ENCODE assay signal across 8 cellular contexts in the genomic region with DNA sequence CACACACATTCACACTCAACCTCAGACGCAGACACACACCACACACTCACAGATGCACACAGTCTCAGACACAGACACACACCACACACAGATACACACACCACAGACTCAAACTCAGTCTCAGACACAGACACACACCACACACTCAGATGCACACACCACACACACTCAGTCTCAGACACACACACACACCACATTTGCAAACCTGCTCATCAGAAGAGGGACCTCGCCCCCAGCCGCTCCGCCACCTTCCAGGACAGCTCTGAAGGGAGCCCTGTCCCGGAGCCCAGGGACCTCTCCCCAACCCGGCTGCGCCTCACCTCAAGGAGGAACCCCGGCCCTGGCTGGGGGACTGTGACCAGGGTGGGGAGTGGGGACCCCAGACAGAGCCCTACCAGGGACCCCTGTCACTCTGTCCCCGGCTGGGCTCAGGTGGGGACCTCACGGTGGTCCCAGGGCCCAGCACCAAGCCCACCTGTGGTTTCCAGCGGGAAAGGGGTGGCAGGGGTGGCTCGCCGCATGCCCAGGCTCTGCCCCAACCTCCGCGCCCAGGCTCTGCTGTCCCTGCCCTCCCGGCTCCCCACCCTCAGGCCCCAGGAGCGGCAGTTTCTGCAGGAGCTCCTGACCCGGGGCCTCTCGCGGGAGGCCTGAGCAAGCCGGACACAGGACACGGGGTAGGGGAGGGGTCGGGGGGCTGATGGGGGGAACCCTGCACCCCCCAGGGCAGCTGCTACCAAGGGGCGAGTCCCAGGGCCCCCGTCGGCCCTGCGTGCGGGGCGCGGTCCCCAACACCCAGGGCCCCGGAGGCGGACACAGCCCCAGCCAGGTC. TPM values are rescaled to one million over a fixed set of nuclear protein-coding genes. Genes with fewer than 3 reads are reported as not detected.
DNase-seq lines count a peak whose midpoint lies in the region; TF ChIP-seq lines count a peak whose summit lies in the region.

No MANE protein-coding gene starts in this region.

- peak overlapping the region; percentile 2 to 84 (median 44) for H3K27ac Mint-ChIP-seq in nephron

- H3K4me3 ChIP-seq in AG09309 (ENCODE audit: control insufficient read depth, low read depth, low read length) = peak overlapping the region; percentile 75
- H3K4me3 ChIP-seq in NT2/D1 (ENCODE audit: insufficient read length, low read depth) = peak overlapping the region; percentile 22
- H3K4me3 ChIP-seq in esophagus (ENCODE audit: low read depth in 1 of 2, low read length in 2 of 2) = peak overlapping the region; percentile 28 to 47

- H3K27me3 ChIP-seq in NT2/D1 (ENCODE audit: insufficient read depth, insufficient read length) (peaks cover 19% of the 10 kb centered on the region), esophagus (ENCODE audit: control insufficient read depth in 1 of 2, insufficient read depth in 2 of 2, low read length in 2 of 2) (peaks cover 0 to 5% of the 10 kb centered on the region in 2 donors)

- WGBS in esophagus, 2 donors = 29 to 34% methylated on average over 26 to 32 of the region's 32 CpGs

- H3K9me3 ChIP-seq in NT2/D1 (ENCODE audit: insufficient read depth, low read length) (peaks cover 39% of the 10 kb centered on the region), esophagus (ENCODE audit: control insufficient read depth in 2 of 2, insufficient read depth in 1 of 2, low read depth in 1 of 2, low read length in 1 of 2) (no peaks in the 10 kb centered on the region)

- peaks cover 7% of the 10 kb centered on the region for H3K36me3 ChIP-seq in NT2/D1 (ENCODE audit: insufficient read depth, insufficient read length, low read length)
- no peaks in the 10 kb centered on the region for H3K36me3 ChIP-seq in esophagus (ENCODE audit: control insufficient read depth in 2 of 2, insufficient read depth in 2 of 2, low read length in 1 of 2)

- H3K9ac ChIP-seq in NT2/D1 (ENCODE audit: insufficient read length, low read depth) = peak overlapping the region; percentile 76

- H3K36me3 Mint-ChIP-seq in nephron (ENCODE audit: low read depth) = peaks cover 25% of the 10 kb centered on the region

- H3K9me3 Mint-ChIP-seq in nephron = peaks cover 18% of the 10 kb centered on the region

- H3K27me3 Mint-ChIP-seq in nephron (ENCODE audit: low read depth) = peaks cover 14% of the 10 kb centered on the region

- TF ChIP-seq CTCF in AG09309 (IDR thresholded peaks at IDR 0.05; ENCODE audit: control insufficient read depth, insufficient read depth, low read depth, low read length, missing control alignments) (no peak), nephron (IDR thresholded peaks at IDR 0.05; ENCODE audit: unreplicated experiment in 3 of 3) (no peak)

- H3K4me1 ChIP-seq in NT2/D1 (ENCODE audit: insufficient read depth, insufficient read length) (peaks cover 6% of the 10 kb centered on the region), esophagus (ENCODE audit: control insufficient read depth in 2 of 2, insufficient read depth in 2 of 2, low read length in 1 of 2) (peaks cover 4 to 6% of the 10 kb centered on the region in 2 donors)

- peak overlapping the region; percentile 73 to 88 for H3K27ac ChIP-seq in esophagus (ENCODE audit: low read depth in 2 of 2, low read length in 1 of 2)

- peaks cover 33% of the 10 kb centered on the region for H3K4me1 Mint-ChIP-seq in nephron

- peak overlapping the region; percentile 55 to 84 (median 83) for H3K4me3 Mint-ChIP-seq in nephron

- DNase-seq in AG09309 (ENCODE audit: low read depth) (no peak), NT2/D1 (ENCODE audit: low read depth, low spot score) (no peak), NCI-H2029 treated with DMSO at 0.1 percent for 48 hours (lab: John Stamatoyannopoulos, UW) (no peak), NCI-H1105 (lab: John Stamatoyannopoulos, UW) (no peak)
- no peak for DNase-seq in stimulated activated naive CD4-positive, alpha-beta T cell treated with Interleukin-2 at 50 U/mL for 16 hours (lab: John Stamatoyannopoulos, UW)
- no peak for DNase-seq in stimulated activated CD4-positive, alpha-beta T cell treated with anti-CD3 and anti-CD28 coated beads, Interleukin-4, amount 100 ng/mL, for 4 hours

RNA-seq across cellular contexts. Expression of gene COL6A2, which starts 0.7 kb away (rescaled TPM):
- 100 to 1,000 TPM; 120 to 161 TPM for polyA plus RNA-seq in esophagus

RNA-seq across cellular contexts. Expression of gene FTCD, which starts 58.2 kb away (rescaled TPM):
- under 1 TPM; 0.33 to 0.39 TPM for polyA plus RNA-seq in esophagus

Comparison
In these comparisons a context has a peak if more than half of its experiments do, and no peak if none do; other contexts are left out.
1. H3K4me3 ChIP-seq: peak in every context shown above with its lines; median percentile 75 in AG09309; 38 in esophagus; 22 in NT2/D1.